In the genomic region with DNA sequence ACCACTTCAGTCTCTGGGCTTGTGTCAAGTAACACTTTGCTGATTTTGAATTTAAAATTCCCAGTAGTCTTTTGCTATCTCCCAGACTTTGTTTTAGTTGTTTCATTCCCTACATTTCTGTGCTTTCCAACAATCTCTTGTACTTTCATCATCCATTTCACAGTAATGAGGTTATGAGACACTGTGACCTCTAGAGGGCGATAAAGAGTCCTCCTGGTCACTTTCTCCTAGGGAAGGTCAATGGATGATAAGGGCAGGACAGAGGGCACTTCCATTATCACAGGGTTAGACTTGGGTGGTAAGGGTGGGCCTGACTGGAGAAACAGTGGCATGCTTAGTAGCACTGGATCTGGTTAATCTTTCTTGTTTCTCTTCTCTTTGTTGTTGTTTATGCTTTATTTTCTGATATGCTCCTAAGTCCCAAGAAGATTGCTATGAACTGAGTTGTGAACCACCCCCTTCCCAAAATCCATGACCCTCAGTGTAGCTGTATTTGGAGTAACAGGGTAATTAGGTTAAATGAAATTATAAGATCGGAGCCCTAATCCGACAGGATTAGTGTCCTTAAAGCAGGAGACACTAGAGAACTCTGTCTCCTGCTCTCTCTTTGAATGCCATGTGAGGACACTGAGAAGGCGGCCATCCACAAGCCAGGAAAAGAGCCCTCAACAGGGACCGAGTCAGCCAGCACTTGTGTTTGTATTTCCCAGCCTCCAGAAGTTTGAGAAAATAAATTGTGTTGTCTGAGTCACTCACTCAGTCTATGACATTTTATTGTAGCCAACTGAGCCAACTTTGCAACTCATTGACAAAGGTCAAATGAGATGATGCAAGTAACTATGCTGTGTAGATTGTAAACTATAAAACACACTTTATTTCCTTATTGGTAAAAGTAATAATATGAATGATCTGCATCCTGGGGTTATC, we compare ENCODE assay signal across 2 cellular contexts.
TF ChIP-seq lines count a peak whose summit lies in the region.

No MANE protein-coding gene starts in this region.

TF ChIP-seq in SK-N-SH, 30 proteins besides CTCF, POLR2A, EP300 and RAD21 (continued from another document):
- TF ChIP-seq, protein P1, sequence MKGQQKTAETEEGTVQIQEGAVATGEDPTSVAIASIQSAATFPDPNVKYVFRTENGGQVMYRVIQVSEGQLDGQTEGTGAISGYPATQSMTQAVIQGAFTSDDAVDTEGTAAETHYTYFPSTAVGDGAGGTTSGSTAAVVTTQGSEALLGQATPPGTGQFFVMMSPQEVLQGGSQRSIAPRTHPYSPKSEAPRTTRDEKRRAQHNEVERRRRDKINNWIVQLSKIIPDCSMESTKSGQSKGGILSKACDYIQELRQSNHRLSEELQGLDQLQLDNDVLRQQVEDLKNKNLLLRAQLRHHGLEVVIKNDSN (IDR thresholded peaks at IDR 0.05; ENCODE audit: borderline replicate concordance, low read depth) = no peak
- no peak for TF ChIP-seq RXRA (IDR thresholded peaks at IDR 0.05; ENCODE audit: borderline replicate concordance, low read depth)

TF ChIP-seq in SK-N-SH treated with all-trans-retinoic acid at 6 μM for 48 hours, 23 proteins besides CTCF, POLR2A, EP300 and RAD21 (continued from another document):
- TF ChIP-seq, protein P2, sequence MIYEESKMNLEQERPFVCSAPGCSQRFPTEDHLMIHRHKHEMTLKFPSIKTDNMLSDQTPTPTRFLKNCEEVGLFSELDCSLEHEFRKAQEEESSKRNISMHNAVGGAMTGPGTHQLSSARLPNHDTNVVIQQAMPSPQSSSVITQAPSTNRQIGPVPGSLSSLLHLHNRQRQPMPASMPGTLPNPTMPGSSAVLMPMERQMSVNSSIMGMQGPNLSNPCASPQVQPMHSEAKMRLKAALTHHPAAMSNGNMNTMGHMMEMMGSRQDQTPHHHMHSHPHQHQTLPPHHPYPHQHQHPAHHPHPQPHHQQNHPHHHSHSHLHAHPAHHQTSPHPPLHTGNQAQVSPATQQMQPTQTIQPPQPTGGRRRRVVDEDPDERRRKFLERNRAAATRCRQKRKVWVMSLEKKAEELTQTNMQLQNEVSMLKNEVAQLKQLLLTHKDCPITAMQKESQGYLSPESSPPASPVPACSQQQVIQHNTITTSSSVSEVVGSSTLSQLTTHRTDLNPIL (CRISPR knock-in tag; IDR thresholded peaks at IDR 0.05; ENCODE audit: low read depth) = no peak
- TF ChIP-seq OSR1 (CRISPR knock-in tag; IDR thresholded peaks at IDR 0.05) = no peak
- TF ChIP-seq RARB (CRISPR knock-in tag; IDR thresholded peaks at IDR 0.05) = no peak
- TF ChIP-seq, protein P3, sequence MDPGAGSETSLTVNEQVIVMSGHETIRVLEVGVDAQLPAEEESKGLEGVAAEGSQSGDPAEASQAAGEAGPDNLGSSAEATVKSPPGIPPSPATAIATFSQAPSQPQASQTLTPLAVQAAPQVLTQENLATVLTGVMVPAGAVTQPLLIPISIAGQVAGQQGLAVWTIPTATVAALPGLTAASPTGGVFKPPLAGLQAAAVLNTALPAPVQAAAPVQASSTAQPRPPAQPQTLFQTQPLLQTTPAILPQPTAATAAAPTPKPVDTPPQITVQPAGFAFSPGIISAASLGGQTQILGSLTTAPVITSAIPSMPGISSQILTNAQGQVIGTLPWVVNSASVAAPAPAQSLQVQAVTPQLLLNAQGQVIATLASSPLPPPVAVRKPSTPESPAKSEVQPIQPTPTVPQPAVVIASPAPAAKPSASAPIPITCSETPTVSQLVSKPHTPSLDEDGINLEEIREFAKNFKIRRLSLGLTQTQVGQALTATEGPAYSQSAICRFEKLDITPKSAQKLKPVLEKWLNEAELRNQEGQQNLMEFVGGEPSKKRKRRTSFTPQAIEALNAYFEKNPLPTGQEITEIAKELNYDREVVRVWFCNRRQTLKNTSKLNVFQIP (CRISPR knock-in tag; IDR thresholded peaks at IDR 0.05; ENCODE audit: borderline replicate concordance, low read depth) = no peak
- TF ChIP-seq, protein P4, sequence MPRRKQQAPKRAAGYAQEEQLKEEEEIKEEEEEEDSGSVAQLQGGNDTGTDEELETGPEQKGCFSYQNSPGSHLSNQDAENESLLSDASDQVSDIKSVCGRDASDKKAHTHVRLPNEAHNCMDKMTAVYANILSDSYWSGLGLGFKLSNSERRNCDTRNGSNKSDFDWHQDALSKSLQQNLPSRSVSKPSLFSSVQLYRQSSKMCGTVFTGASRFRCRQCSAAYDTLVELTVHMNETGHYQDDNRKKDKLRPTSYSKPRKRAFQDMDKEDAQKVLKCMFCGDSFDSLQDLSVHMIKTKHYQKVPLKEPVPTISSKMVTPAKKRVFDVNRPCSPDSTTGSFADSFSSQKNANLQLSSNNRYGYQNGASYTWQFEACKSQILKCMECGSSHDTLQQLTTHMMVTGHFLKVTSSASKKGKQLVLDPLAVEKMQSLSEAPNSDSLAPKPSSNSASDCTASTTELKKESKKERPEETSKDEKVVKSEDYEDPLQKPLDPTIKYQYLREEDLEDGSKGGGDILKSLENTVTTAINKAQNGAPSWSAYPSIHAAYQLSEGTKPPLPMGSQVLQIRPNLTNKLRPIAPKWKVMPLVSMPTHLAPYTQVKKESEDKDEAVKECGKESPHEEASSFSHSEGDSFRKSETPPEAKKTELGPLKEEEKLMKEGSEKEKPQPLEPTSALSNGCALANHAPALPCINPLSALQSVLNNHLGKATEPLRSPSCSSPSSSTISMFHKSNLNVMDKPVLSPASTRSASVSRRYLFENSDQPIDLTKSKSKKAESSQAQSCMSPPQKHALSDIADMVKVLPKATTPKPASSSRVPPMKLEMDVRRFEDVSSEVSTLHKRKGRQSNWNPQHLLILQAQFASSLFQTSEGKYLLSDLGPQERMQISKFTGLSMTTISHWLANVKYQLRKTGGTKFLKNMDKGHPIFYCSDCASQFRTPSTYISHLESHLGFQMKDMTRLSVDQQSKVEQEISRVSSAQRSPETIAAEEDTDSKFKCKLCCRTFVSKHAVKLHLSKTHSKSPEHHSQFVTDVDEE (CRISPR knock-in tag; IDR thresholded peaks at IDR 0.05) = no peak
